ENCODE assay signal across 27 cellular contexts in the genomic region with DNA sequence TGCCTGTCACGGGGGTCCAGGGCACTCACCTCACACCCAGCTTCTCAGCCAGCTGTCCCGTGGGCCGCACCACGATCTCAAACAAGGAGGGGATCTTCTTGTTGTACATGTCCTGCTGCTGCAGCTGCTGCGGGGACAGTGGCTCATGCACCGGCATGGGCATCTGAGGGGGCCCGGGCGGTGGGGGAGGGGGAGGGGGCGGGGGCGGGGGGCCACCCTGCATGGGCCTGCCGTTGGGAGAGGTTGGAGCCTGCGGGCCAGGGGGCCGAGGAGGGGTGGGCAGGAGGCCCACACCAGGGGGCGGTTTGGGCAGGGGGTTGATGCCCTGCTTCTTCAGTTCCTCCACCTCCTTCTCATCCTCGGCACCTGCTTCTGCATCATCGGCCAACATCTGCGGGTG. TPM values are rescaled to one million over a fixed set of nuclear protein-coding genes. Genes with fewer than 3 reads are reported as not detected.
"Had no signal": no experiment of that assay in that cellular context is flagged by ENCODE, and none has a peak within 500 bp of the region (broad histone marks: within the 10 kb centered on the region; RNA-seq: fewer than 3 reads in every experiment).

No MANE protein-coding gene starts in this region.

- H3K9me3 ChIP-seq: stomach, suprapubic skin, testis, thoracic aorta, thyroid gland, tibial artery, tibial nerve, transverse colon, upper lobe of left lung, upper lobe of right lung, uterus, vagina had no signal

- H3K4me3 ChIP-seq: stomach, suprapubic skin, testis, thoracic aorta, thyroid gland, tibial artery, tibial nerve, transverse colon, upper lobe of left lung, upper lobe of right lung, uterus, vagina had no signal

- H3K36me3 ChIP-seq: uterus had no signal

- ATAC-seq: stimulated activated effector memory CD8-positive, alpha-beta T cell treated with anti-CD3 and anti-CD28 coated beads, Interleukin-12 subunit alpha, Interleukin-12 subunit beta, amount 100 ng/mL, for 72 hours; stimulated activated memory B cell treated with anti-CD40 and anti-IgM and Interleukin-4, amounts not matched to agents 10 μg/mL and 1 μg/mL and 100 μg/mL, for 72 hours; stimulated activated naive B cell treated with anti-CD40 and anti-IgM and Interleukin-4, amounts not matched to agents 10 μg/mL and 1 μg/mL and 100 μg/mL, for 72 hours; stimulated activated naive CD8-positive, alpha-beta T cell treated with anti-CD3 and anti-CD28 coated beads, Interleukin-15, amount 100 ng/mL, for 72 hours; upper lobe of right lung had no signal

- H3K27ac ChIP-seq: stomach, suprapubic skin, testis, thoracic aorta, thyroid gland, tibial artery, transverse colon, upper lobe of left lung, upper lobe of right lung, uterus, vagina had no signal

- H3K4me1 ChIP-seq: suprapubic skin, testis, tibial artery, transverse colon, uterus, vagina had no signal

- DNase-seq: stimulated activated CD4-positive, alpha-beta T cell treated with anti-CD3 and anti-CD28 coated beads, Interleukin-2, amount 100 ng/mL, for 24 hours; stimulated activated CD4-positive, alpha-beta T cell treated with anti-CD3 and anti-CD28 coated beads, Interleukin-2, amount 100 ng/mL, for 48 hours; stimulated activated CD4-positive, alpha-beta T cell treated with anti-CD3 and anti-CD28 coated beads, Interleukin-4, amount 100 ng/mL, for 1 hour; stimulated activated CD4-positive, alpha-beta T cell treated with anti-CD3 and anti-CD28 coated beads, Interleukin-4, amount 100 ng/mL, for 24 hours; stimulated activated CD8-positive, alpha-beta memory T cell treated with anti-CD3 and anti-CD28 coated beads, Interleukin-4, amount 100 ng/mL, for 48 hours; stimulated activated naive B cell treated with anti-CD40 and anti-IgM and Interleukin-4, amounts not matched to agents 10 μg/mL and 1 μg/mL and 100 μg/mL, for 72 hours; stimulated activated naive CD4-positive, alpha-beta T cell; stimulated activated naive CD4-positive, alpha-beta T cell treated with Interleukin-2 at 50 U/mL for 16 hours; stimulated activated naive CD8-positive, alpha-beta T cell treated with anti-CD3 and anti-CD28 coated beads, Interleukin-15, amount 100 ng/mL, for 72 hours; stomach; testis; thyroid gland; tibial artery; transverse colon; trophoblast cell; upper lobe of left lung; upper lobe of right lung; uterus had no signal

- H3K4me3 Mint-ChIP-seq: stimulated activated effector memory CD8-positive, alpha-beta T cell treated with anti-CD3 and anti-CD28 coated beads, Interleukin-12 subunit alpha, Interleukin-12 subunit beta, amount 100 ng/mL, for 72 hours; stimulated activated memory B cell treated with anti-CD40 and anti-IgM and Interleukin-4, amounts not matched to agents 10 μg/mL and 1 μg/mL and 100 μg/mL, for 72 hours; stimulated activated naive B cell treated with anti-CD40 and anti-IgM and Interleukin-4, amounts not matched to agents 10 μg/mL and 1 μg/mL and 100 μg/mL, for 72 hours; stimulated activated naive CD8-positive, alpha-beta T cell treated with anti-CD3 and anti-CD28 coated beads, Interleukin-15, amount 100 ng/mL, for 72 hours; stimulated activated naive CD8-positive, alpha-beta T cell treated with anti-CD3 and anti-CD28 coated beads, Interleukin-15, Interleukin-2, amounts not matched to agents 100 ng/mL and 50 ng/mL, for 24 hours; type B pancreatic cell had no signal

- H3K27me3 ChIP-seq: stomach, suprapubic skin, testis, thyroid gland, tibial artery, tibial nerve, transverse colon, upper lobe of left lung, upper lobe of right lung, uterus, vagina had no signal

- H3K27ac Mint-ChIP-seq: stimulated activated effector memory CD8-positive, alpha-beta T cell treated with anti-CD3 and anti-CD28 coated beads, Interleukin-12 subunit alpha, Interleukin-12 subunit beta, amount 100 ng/mL, for 72 hours; stimulated activated memory B cell treated with anti-CD40 and anti-IgM and Interleukin-4, amounts not matched to agents 10 μg/mL and 1 μg/mL and 100 μg/mL, for 72 hours; stimulated activated naive CD8-positive, alpha-beta T cell treated with anti-CD3 and anti-CD28 coated beads, Interleukin-15, Interleukin-2, amounts not matched to agents 100 ng/mL and 50 ng/mL, for 24 hours; type B pancreatic cell had no signal

- H3K27me3 Mint-ChIP-seq: stimulated activated memory B cell treated with anti-CD40 and anti-IgM and Interleukin-4, amounts not matched to agents 10 μg/mL and 1 μg/mL and 100 μg/mL, for 72 hours; stimulated activated naive B cell treated with anti-CD40 and anti-IgM and Interleukin-4, amounts not matched to agents 10 μg/mL and 1 μg/mL and 100 μg/mL, for 72 hours; stimulated activated naive CD8-positive, alpha-beta T cell treated with anti-CD3 and anti-CD28 coated beads, Interleukin-15, amount 100 ng/mL, for 72 hours; stimulated activated naive CD8-positive, alpha-beta T cell treated with anti-CD3 and anti-CD28 coated beads, Interleukin-15, Interleukin-2, amounts not matched to agents 100 ng/mL and 50 ng/mL, for 24 hours; type B pancreatic cell had no signal

- H3K9me3 Mint-ChIP-seq: stimulated activated effector memory CD8-positive, alpha-beta T cell treated with anti-CD3 and anti-CD28 coated beads, Interleukin-12 subunit alpha, Interleukin-12 subunit beta, amount 100 ng/mL, for 72 hours; stimulated activated memory B cell treated with anti-CD40 and anti-IgM and Interleukin-4, amounts not matched to agents 10 μg/mL and 1 μg/mL and 100 μg/mL, for 72 hours; stimulated activated naive B cell treated with anti-CD40 and anti-IgM and Interleukin-4, amounts not matched to agents 10 μg/mL and 1 μg/mL and 100 μg/mL, for 72 hours; stimulated activated naive CD8-positive, alpha-beta T cell treated with anti-CD3 and anti-CD28 coated beads, Interleukin-15, amount 100 ng/mL, for 72 hours; stimulated activated naive CD8-positive, alpha-beta T cell treated with anti-CD3 and anti-CD28 coated beads, Interleukin-15, Interleukin-2, amounts not matched to agents 100 ng/mL and 50 ng/mL, for 24 hours; type B pancreatic cell had no signal

RNA-seq across cellular contexts. Expression of gene NPAS1, which starts 52.7 kb away (rescaled TPM):
- total RNA-seq: ureter, uterus had no signal
